ENCODE assay signal across 1 cellular context in the genomic region with DNA sequence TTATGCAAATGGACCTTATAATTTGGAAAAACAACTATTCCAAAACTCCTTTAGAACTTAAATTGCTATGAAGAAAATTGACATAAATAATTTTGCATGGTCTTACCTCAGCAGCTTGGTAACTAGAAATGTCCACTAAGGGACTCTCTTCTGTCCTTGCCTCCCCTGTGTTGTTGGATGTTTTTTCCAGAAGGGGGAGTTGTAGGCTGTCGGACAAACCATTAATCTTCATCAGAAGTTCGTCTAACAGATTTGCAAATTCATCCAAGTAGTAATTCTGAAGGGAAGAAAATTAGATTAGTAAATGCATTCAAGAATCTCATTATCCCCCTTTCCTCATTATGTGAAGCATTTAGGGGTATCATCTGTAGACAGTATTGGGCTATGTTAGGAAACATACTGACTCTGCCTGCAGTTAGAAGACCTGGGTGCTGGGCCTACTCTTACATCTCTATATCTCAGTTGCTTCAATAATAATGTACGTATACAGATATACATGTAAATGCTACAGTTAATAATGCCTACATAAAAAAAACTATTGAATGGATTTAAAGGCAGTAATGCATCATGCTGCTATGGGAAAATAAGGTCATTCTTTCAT.
TF ChIP-seq lines count a peak whose summit lies in the region.

No MANE protein-coding gene starts in this region.

TF ChIP-seq in H1, 55 proteins besides CTCF, POLR2A, EP300 and RAD21 (continued from another document):
- no peak for TF ChIP-seq BRCA1 (IDR thresholded peaks at IDR 0.05; ENCODE audit: low read depth, low read length)
- TF ChIP-seq ZNF274 (IDR thresholded peaks at IDR 0.05; ENCODE audit: borderline replicate concordance, extremely low read depth, low read length), result no peak
- no peak for TF ChIP-seq FOSL1 (IDR thresholded peaks at IDR 0.05; ENCODE audit: insufficient read depth, low read depth, low read length)
- no peak for TF ChIP-seq CHD1 (IDR thresholded peaks at IDR 0.05; ENCODE audit: low read depth, low read length)
- no peak for TF ChIP-seq CBX5 (IDR thresholded peaks at IDR 0.05; ENCODE audit: low read depth, low read length)
- TF ChIP-seq SIX5 (IDR thresholded peaks at IDR 0.05; ENCODE audit: low read depth, low read length), result no peak
- no peak for TF ChIP-seq NANOG (IDR thresholded peaks at IDR 0.05; ENCODE audit: insufficient read depth, low read depth, low read length, poor library complexity, severe bottlenecking)
